Comparison of ENCODE assay signal across 21 cellular contexts in genomic region chr6:108510461-108511319, GRCh38.
"Had no signal": no experiment of that assay in that cellular context is flagged by ENCODE, and none has a peak within 500 bp of the region (broad histone marks: within the 10 kb centered on the region; RNA-seq: fewer than 3 reads in every experiment).

No MANE protein-coding gene starts in this region.

- H3K27me3 ChIP-seq: gastrocnemius medialis, neural progenitor cell, pancreas, tibial artery, upper lobe of left lung, uterus had no signal

- DNase-seq: effector memory CD4-positive, alpha-beta T cell; gastrocnemius medialis; immature natural killer cell; left ventricle myocardium inferior; lower lobe of right lung; natural killer cell; nucleus accumbens; pancreas; right cardiac atrium; stimulated activated CD4-positive, alpha-beta T cell treated with anti-CD3 and anti-CD28 coated beads, Interleukin-4, amount 100 ng/mL, for 1 hour; stimulated activated CD8-positive, alpha-beta memory T cell treated with anti-CD3 and anti-CD28 coated beads, Interleukin-4, amount 100 ng/mL, for 48 hours; stimulated activated naive CD8-positive, alpha-beta T cell treated with anti-CD3 and anti-CD28 coated beads, Interleukin-15, Interleukin-2, amounts not matched to agents 100 U/mL and 50 U/mL, for 24 hours; tibial artery; upper lobe of left lung; uterus had no signal

- H3K4me2 ChIP-seq: neural progenitor cell, smooth muscle cell had no signal

- ATAC-seq: esophagus mucosa; gastrocnemius medialis; lower lobe of right lung; natural killer cell; pancreas; right cardiac atrium; stimulated activated effector memory CD8-positive, alpha-beta T cell treated with anti-CD3 and anti-CD28 coated beads, Interleukin-12 subunit alpha, Interleukin-12 subunit beta, amount 100 ng/mL, for 72 hours; stimulated activated naive CD8-positive, alpha-beta T cell treated with anti-CD3 and anti-CD28 coated beads, Interleukin-15, Interleukin-2, amounts not matched to agents 100 U/mL and 50 U/mL, for 24 hours had no signal

- FAIRE-seq: endometrium, keratinocyte, pancreas had no signal

- H3K4me3 ChIP-seq: gastrocnemius medialis, left ventricle myocardium inferior, lower lobe of right lung, neural progenitor cell, pancreas, smooth muscle cell, tibial artery, upper lobe of left lung, uterus had no signal

- H3K36me3 ChIP-seq: gastrocnemius medialis, lower lobe of right lung, neural progenitor cell, pancreas, upper lobe of left lung, uterus had no signal

- H3K27ac ChIP-seq: gastrocnemius medialis, left ventricle myocardium inferior, lower lobe of right lung, neural progenitor cell, pancreas, tibial artery, upper lobe of left lung, uterus had no signal

- H3K9ac ChIP-seq: neural progenitor cell had no signal

- H3K4me1 ChIP-seq: gastrocnemius medialis, left ventricle myocardium inferior, lower lobe of right lung, neural progenitor cell, pancreas, tibial artery, upper lobe of left lung, uterus had no signal

- H2AFZ ChIP-seq: neural progenitor cell had no signal

- H3K9me3 ChIP-seq: gastrocnemius medialis, lower lobe of right lung, pancreas, tibial artery, upper lobe of left lung, uterus had no signal
